ENCODE assay signal across 17 cellular contexts in the genomic region with DNA sequence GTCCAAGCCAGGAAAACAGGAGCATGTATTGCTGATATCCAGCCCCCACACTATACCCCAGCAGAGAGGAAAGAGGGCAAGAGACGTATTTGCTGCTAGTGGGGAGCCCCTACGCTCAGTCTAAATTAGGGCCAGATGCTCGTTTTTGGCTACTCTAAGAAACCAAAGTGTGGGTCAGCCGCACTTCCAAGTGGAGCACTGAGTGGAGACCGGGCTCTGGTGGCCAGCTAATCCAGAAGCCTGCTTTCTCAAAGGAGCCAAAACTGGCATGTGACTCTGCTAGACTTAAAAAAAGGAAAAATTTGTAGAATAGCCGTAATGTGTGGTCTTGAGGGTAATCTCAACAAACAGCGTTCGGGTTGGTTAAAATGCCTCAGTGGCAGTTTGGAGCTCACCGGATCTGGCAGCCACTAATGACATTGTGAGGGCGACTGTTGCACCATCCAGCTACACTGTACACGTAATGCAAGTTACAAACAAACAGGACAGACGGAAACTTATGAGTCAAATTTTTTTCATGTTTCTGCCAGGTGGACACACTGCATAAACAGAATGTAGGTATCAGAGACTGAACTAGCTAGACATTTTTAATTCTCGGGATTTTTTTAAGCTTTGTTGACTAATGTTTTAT.
"Had no signal": no experiment of that assay in that cellular context is flagged by ENCODE, and none has a peak within 500 bp of the region (broad histone marks: within the 10 kb centered on the region; RNA-seq: fewer than 3 reads in every experiment).

No MANE protein-coding gene starts in this region.

- H3K27me3 Mint-ChIP-seq: activated B cell treated with CpG ODN at 0.5 μM for 24 hours; activated CD4-positive, alpha-beta T cell treated with anti-CD3 and anti-CD28 coated beads, Interleukin-2, amount 10 ng/mL, durations not matched to agents 7 days and 5 days; activated naive CD8-positive, alpha-beta T cell; natural killer cell treated with Interleukin-12 subunit alpha and Interleukin-12 subunit beta and Interleukin-15 and Interleukin-18, amount 100 ng/mL, for 72 hours; stimulated activated naive CD8-positive, alpha-beta T cell treated with anti-CD3 and anti-CD28 coated beads, Interleukin-15, Interleukin-2, amounts not matched to agents 100 ng/mL and 50 ng/mL, for 24 hours had no signal

- DNase-seq: activated B cell treated with CpG ODN at 0.5 μM for 24 hours; activated CD4-positive, alpha-beta T cell treated with anti-CD3 and anti-CD28 coated beads, Interleukin-2, amount 10 ng/mL, durations not matched to agents 7 days and 5 days; activated gamma-delta T cell; anterior cingulate cortex; foreskin keratinocyte; head of caudate nucleus; occipital lobe; SK-N-SH; stimulated activated CD4-positive, alpha-beta T cell treated with anti-CD3 and anti-CD28 coated beads, Interleukin-15, amount 100 ng/mL, for 24 hours; stimulated activated CD4-positive, alpha-beta T cell treated with anti-CD3 and anti-CD28 coated beads, Interleukin-4, amount 100 ng/mL, for 24 hours; T-helper 1 cell; uterus had no signal

- H3K36me3 ChIP-seq: cardiac muscle cell, uterus had no signal

- H3K9ac ChIP-seq: SK-N-SH had no signal

- ATAC-seq: foreskin keratinocyte; natural killer cell treated with Interleukin-12 subunit alpha and Interleukin-12 subunit beta and Interleukin-15 and Interleukin-18, amount 100 ng/mL, for 72 hours had no signal

- H3K27me3 ChIP-seq: foreskin keratinocyte, uterus had no signal

- H3K4me3 Mint-ChIP-seq: activated B cell treated with CpG ODN at 0.5 μM for 24 hours; activated CD4-positive, alpha-beta T cell treated with anti-CD3 and anti-CD28 coated beads, Interleukin-2, amount 10 ng/mL, durations not matched to agents 7 days and 5 days; activated naive CD8-positive, alpha-beta T cell; natural killer cell treated with Interleukin-12 subunit alpha and Interleukin-12 subunit beta and Interleukin-15 and Interleukin-18, amount 100 ng/mL, for 72 hours; stimulated activated naive CD8-positive, alpha-beta T cell treated with anti-CD3 and anti-CD28 coated beads, Interleukin-15, Interleukin-2, amounts not matched to agents 100 ng/mL and 50 ng/mL, for 24 hours had no signal

- H3K36me3 Mint-ChIP-seq: activated naive CD8-positive, alpha-beta T cell; natural killer cell treated with Interleukin-12 subunit alpha and Interleukin-12 subunit beta and Interleukin-15 and Interleukin-18, amount 100 ng/mL, for 72 hours had no signal

- H3K27ac ChIP-seq: cardiac muscle cell, epithelial cell of prostate, foreskin keratinocyte had no signal

- H3K9me3 Mint-ChIP-seq: activated B cell treated with CpG ODN at 0.5 μM for 24 hours; activated CD4-positive, alpha-beta T cell treated with anti-CD3 and anti-CD28 coated beads, Interleukin-2, amount 10 ng/mL, durations not matched to agents 7 days and 5 days; natural killer cell treated with Interleukin-12 subunit alpha and Interleukin-12 subunit beta and Interleukin-15 and Interleukin-18, amount 100 ng/mL, for 72 hours; stimulated activated naive CD8-positive, alpha-beta T cell treated with anti-CD3 and anti-CD28 coated beads, Interleukin-15, Interleukin-2, amounts not matched to agents 100 ng/mL and 50 ng/mL, for 24 hours had no signal

- H3K4me1 Mint-ChIP-seq: activated B cell treated with CpG ODN at 0.5 μM for 24 hours; activated CD4-positive, alpha-beta T cell treated with anti-CD3 and anti-CD28 coated beads, Interleukin-2, amount 10 ng/mL, durations not matched to agents 7 days and 5 days had no signal

- H3K4me3 ChIP-seq: cardiac muscle cell, uterus had no signal

- H3K9me3 ChIP-seq: SK-N-SH, uterus had no signal

- H3K4me1 ChIP-seq: uterus had no signal

- H3K27ac Mint-ChIP-seq: activated B cell treated with CpG ODN at 0.5 μM for 24 hours; activated CD4-positive, alpha-beta T cell treated with anti-CD3 and anti-CD28 coated beads, Interleukin-2, amount 10 ng/mL, durations not matched to agents 7 days and 5 days; activated naive CD8-positive, alpha-beta T cell; natural killer cell treated with Interleukin-12 subunit alpha and Interleukin-12 subunit beta and Interleukin-15 and Interleukin-18, amount 100 ng/mL, for 72 hours; stimulated activated naive CD8-positive, alpha-beta T cell treated with anti-CD3 and anti-CD28 coated beads, Interleukin-15, Interleukin-2, amounts not matched to agents 100 ng/mL and 50 ng/mL, for 24 hours had no signal
